Comparison of ENCODE assay signal across 1 cellular context in genomic region chr2:113515995-113516394, GRCh38. TPM values are rescaled to one million over a fixed set of nuclear protein-coding genes. Genes with fewer than 3 reads are reported as not detected.
"Had no signal": no experiment of that assay in that cellular context is flagged by ENCODE, and none has a peak within 500 bp of the region (broad histone marks: within the 10 kb centered on the region; RNA-seq: fewer than 3 reads in every experiment).

No MANE protein-coding gene starts in this region.

RNA-seq across cellular contexts. Expression of gene FOXD4L1, which starts 17.5 kb away (rescaled TPM):
- total RNA-seq: G401 had no signal
